Comparison of ENCODE assay signal across 19 cellular contexts in the genomic region with DNA sequence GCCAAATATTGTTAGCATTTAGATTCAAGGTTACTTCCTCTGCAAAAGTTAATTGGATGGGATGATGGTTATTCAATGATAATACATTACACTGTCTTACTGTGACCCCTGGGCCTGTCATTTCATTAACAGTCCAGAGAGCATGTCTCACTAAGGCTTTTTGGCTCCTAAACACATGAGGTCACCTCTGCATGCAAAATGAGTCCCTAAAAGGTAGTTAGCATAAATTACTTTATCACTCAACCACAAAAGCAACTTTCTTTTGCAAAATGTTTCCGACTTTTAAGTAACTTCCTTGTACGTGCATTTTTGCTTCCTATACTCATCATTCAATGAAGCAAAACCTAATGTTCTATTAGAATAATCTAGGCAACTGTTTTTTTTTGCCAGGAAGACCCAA. TPM values are rescaled to one million over a fixed set of nuclear protein-coding genes. Genes with fewer than 3 reads are reported as not detected.
DNase-seq lines count a peak whose midpoint lies in the region; ATAC-seq, FAIRE-seq and TF ChIP-seq lines count a peak whose summit lies in the region.
"Had no signal": no experiment of that assay in that cellular context is flagged by ENCODE, and none has a peak within 500 bp of the region (broad histone marks: within the 10 kb centered on the region; RNA-seq: fewer than 3 reads in every experiment).

No MANE protein-coding gene starts in this region.

- no peak for TF ChIP-seq POLR2A in GM12892 (IDR thresholded peaks at IDR 0.05; ENCODE audit: low read depth, low read length)

- no peak overlapping the region for H3K9ac ChIP-seq in BLaER1

- peak; percentile 31 for ATAC-seq in HG03432 (IDR thresholded peaks at IDR 0.05; ENCODE audit: unreplicated experiment)
- no peak for ATAC-seq in HG03095 (IDR thresholded peaks at IDR 0.05; ENCODE audit: unreplicated experiment)
- ATAC-seq: mucosa of descending colon had no signal

- no peaks in the 10 kb centered on the region for H3K36me3 ChIP-seq in BLaER1
- H3K36me3 ChIP-seq: tibial artery had no signal

- no peak for DNase-seq in GM12892 (ENCODE audit: insufficient read length)
- DNase-seq in kidney tubule cell (ENCODE audit: low spot score), result peak; percentile 94
- DNase-seq in activated naive CD4-positive, alpha-beta T cell treated with anti-CD3 and anti-CD28 coated beads, Interleukin-2, amount 50 U/mL, for 16 hours, result no peak
- no peak for DNase-seq in AG08395 (ENCODE audit: low spot score)
- DNase-seq: activated CD4-positive, alpha-beta T cell treated with anti-CD3 and anti-CD28 coated beads, Interleukin-2, amount 10 ng/mL, durations not matched to agents 7 days and 5 days; activated CD8-positive, alpha-beta memory T cell treated with anti-CD3 and anti-CD28 coated beads, Interleukin-2, amount 50 U/mL, for 48 hours; activated gamma-delta T cell treated with Interleukin-2 at 50 U/mL for 16 hours; amygdala; central memory CD4-positive, alpha-beta T cell; foreskin fibroblast; mucosa of descending colon; NCI-H1436 treated with DMSO at 0.1 percent for 48 hours; NCI-H524 treated with DMSO at 0.1 percent for 48 hours; stimulated activated naive CD4-positive, alpha-beta T cell; tibial artery had no signal

- no peak overlapping the region for H3K4me3 ChIP-seq in BLaER1
- H3K4me3 ChIP-seq: mucosa of descending colon, tibial artery had no signal

- peak overlapping the region; percentile 13; the same call in 1 of the 2 replicates for H3K4me2 ChIP-seq in BLaER1

- no peaks in the 10 kb centered on the region for H3K27me3 ChIP-seq in BLaER1
- H3K27me3 ChIP-seq: tibial artery had no signal

- FAIRE-seq in GM12892 (lab: Jason Lieb, UNC), result peak; percentile 51

- no peaks in the 10 kb centered on the region for H3K9me3 ChIP-seq in BLaER1
- H3K9me3 ChIP-seq: mucosa of descending colon, tibial artery had no signal

- H3K27ac ChIP-seq in BLaER1, result no peak overlapping the region
- H3K27ac ChIP-seq: C4-2B, tibial artery had no signal

- no peaks in the 10 kb centered on the region for H4K20me1 ChIP-seq in BLaER1

- H3K4me1 ChIP-seq in BLaER1, result peaks cover 37% of the 10 kb centered on the region
- H3K4me1 ChIP-seq: tibial artery had no signal

RNA-seq across cellular contexts. Expression of a gene that starts 16.8 kb away (rescaled TPM):
- polyA plus RNA-seq in GM12892 (2012; ENCODE audit: missing spikeins), result 68.9 TPM
